7 cellular contexts compared by ENCODE assay signal in genomic region chr11:44559944-44560308, GRCh38. TPM values are rescaled to one million over a fixed set of nuclear protein-coding genes. Genes with fewer than 3 reads are reported as not detected.
A peak's percentile ranks its signal among the peaks of the same experiment; 100 is the strongest.
DNase-seq lines count a peak whose midpoint lies in the region; ATAC-seq, FAIRE-seq and TF ChIP-seq lines count a peak whose summit lies in the region.
"Not testable (repeated sequence)": the region's sequence is repeated elsewhere in the genome, so short reads cannot be mapped to it uniquely, and the experiment has no call there.

No MANE protein-coding gene starts in this region.

- peak overlapping the region; percentile 34; the same call in 1 of the 2 replicates for H3K9ac ChIP-seq in Karpas-422 (ENCODE audit: low read length)
- not testable (repeated sequence) for H3K9ac ChIP-seq in GM12878 (ENCODE audit: control insufficient read depth, insufficient read depth, low read length); neural progenitor cell

- not testable (repeated sequence) for H3K9me3 ChIP-seq in DOHH2 (ENCODE audit: control insufficient read depth, insufficient read depth, low read length); Karpas-422 (ENCODE audit: low read length); GM12878 (replicated peaks; ENCODE audit: control insufficient read depth, insufficient read depth, low read length); neural progenitor cell (ENCODE audit: low read depth)

- not testable (repeated sequence) for TF ChIP-seq CTCF in DOHH2 (IDR thresholded peaks at IDR 0.05; ENCODE audit: low read depth, low read length, poor library complexity, severe bottlenecking); GM12878 (IDR thresholded peaks at IDR 0.05 in 2 of 3, conservative IDR thresholded peaks at IDR 0.05 in 1 of 3; ENCODE audit: control insufficient read depth in 2 of 3, extremely low read depth in 1 of 3, insufficient read depth in 1 of 3, low read depth in 3 of 3, low read length in 3 of 3); neural progenitor cell (IDR thresholded peaks at IDR 0.05)

- 39% methylated on average over 7 of the region's 7 CpGs for WGBS in GM12878 (ENCODE audit: insufficient coverage, insufficient replicate concordance, low lambda C conversion rate, missing lambda C conversion rate)

- H3K4me3 Mint-ChIP-seq in T-cell; activated CD4-positive, alpha-beta memory T cell treated with anti-CD3 and anti-CD28 coated beads, Interleukin-2, amount 10 ng/mL, durations not matched to agents 7 days and 5 days: not testable (repeated sequence)
- H3K4me3 Mint-ChIP-seq in neural progenitor cell = peak overlapping the region; percentile 73

- not testable (repeated sequence) for TF ChIP-seq RAD21 in GM12878 (IDR thresholded peaks at IDR 0.05; ENCODE audit: insufficient read depth, low read depth, low read length)

- in situ Hi-C loops in GM12878 (cut with MboI) = loop anchor here (5.0 to 10.0 kb wide), 2 partner anchors 215 to 352 kb away; no protein-coding TSS in a partner anchor

- intact Hi-C loops in GM12878 (cut with micrococcal nuclease; ENCODE audit: unreplicated experiment) = loop anchor here (2.0 to 10.0 kb wide), 5 partner anchors 49 to 875 kb away; partner anchors contain the start of genes HSD17B12 and TSPAN18

- not testable (repeated sequence) for H2AFZ ChIP-seq in Karpas-422 (ENCODE audit: low read length); GM12878 (ENCODE audit: control insufficient read depth, low read depth, low read length); neural progenitor cell (replicated peaks)

- H3F3A ChIP-seq in DOHH2 (ENCODE audit: control insufficient read depth, insufficient read depth) = not testable (repeated sequence)
- H3F3A ChIP-seq in neural progenitor cell (ENCODE audit: low read depth) = peaks cover 39% of the 10 kb centered on the region

- H4K20me1 ChIP-seq in DOHH2 (ENCODE audit: control insufficient read depth, insufficient read depth, low read depth, low read length); Karpas-422 (ENCODE audit: insufficient read depth, low read depth, low read length); GM12878 (ENCODE audit: control insufficient read depth, insufficient read depth); neural progenitor cell (ENCODE audit: low read depth): not testable (repeated sequence)

- H3K36me3 ChIP-seq in DOHH2 (ENCODE audit: control insufficient read depth, low read length); Karpas-422 (ENCODE audit: insufficient read depth, low read length); GM12878 (ENCODE audit: control insufficient read depth in 2 of 2, insufficient read depth in 2 of 2, low read length in 1 of 2); neural progenitor cell: not testable (repeated sequence)

- RAD21 ChIA-PET in GM12878 (lab: Charles Lee; ENCODE audit: unreplicated experiment) = interaction anchor here (1.3 to 8.5 kb wide), 12 partner anchors 9 to 455 kb away, joined by 3 to 190 read pairs (median 16); no protein-coding TSS in a partner anchor

- FAIRE-seq in GM12878 (lab: Jason Lieb, UNC) = not testable (repeated sequence)

- H3K36me3 Mint-ChIP-seq in T-cell; activated CD4-positive, alpha-beta memory T cell treated with anti-CD3 and anti-CD28 coated beads, Interleukin-2, amount 10 ng/mL, durations not matched to agents 7 days and 5 days (ENCODE audit: low read depth); neural progenitor cell: not testable (repeated sequence)

- BruUV-seq in GM12878 (replicated peaks; lab: Mats Ljungman, UMichigan) = TSS peak; percentile 94

- H3K27ac ChIP-seq in DOHH2 (ENCODE audit: low read depth, low read length) = not testable (repeated sequence)
- H3K27ac ChIP-seq in Karpas-422 (ENCODE audit: low read length) (peak overlapping the region; percentile 87), GM12878 (ENCODE audit: control insufficient read depth, insufficient read depth) (peak overlapping the region; percentile 83), neural progenitor cell (peak overlapping the region; percentile 86)

- peak; percentile 0 for ATAC-seq in GM21786 (IDR thresholded peaks at IDR 0.05; ENCODE audit: unreplicated experiment)
- ATAC-seq in T-cell (replicated peaks in 1 of 4); GM12878: not testable (repeated sequence)

- H3K27me3 Mint-ChIP-seq in T-cell; activated CD4-positive, alpha-beta memory T cell treated with anti-CD3 and anti-CD28 coated beads, Interleukin-2, amount 10 ng/mL, durations not matched to agents 7 days and 5 days: not testable (repeated sequence)
- H3K27me3 Mint-ChIP-seq in neural progenitor cell (ENCODE audit: insufficient read depth, low read depth) = peaks cover 16% of the 10 kb centered on the region

- H3K27ac Mint-ChIP-seq in T-cell (peak overlapping the region; percentile 64 to 73), neural progenitor cell (peak overlapping the region; percentile 99)
- peak overlapping the region; percentile 73 for H3K27ac Mint-ChIP-seq in activated CD4-positive, alpha-beta memory T cell treated with anti-CD3 and anti-CD28 coated beads, Interleukin-2, amount 10 ng/mL, durations not matched to agents 7 days and 5 days

- H3K4me1 Mint-ChIP-seq in T-cell (peaks cover 13 to 39% (median 19%) of the 10 kb centered on the region in 3 donors), neural progenitor cell (peaks cover 74% of the 10 kb centered on the region)
- peaks cover 40% of the 10 kb centered on the region for H3K4me1 Mint-ChIP-seq in activated CD4-positive, alpha-beta memory T cell treated with anti-CD3 and anti-CD28 coated beads, Interleukin-2, amount 10 ng/mL, durations not matched to agents 7 days and 5 days

- peaks cover 20% of the 10 kb centered on the region for H3K4me1 ChIP-seq in DOHH2 (ENCODE audit: control insufficient read depth, low read length)
- peaks cover 54% of the 10 kb centered on the region for H3K4me1 ChIP-seq in Karpas-422 (ENCODE audit: low read length)
- peaks cover 32% of the 10 kb centered on the region for H3K4me1 ChIP-seq in GM12878 (ENCODE audit: control insufficient read depth, insufficient read depth, low read length)
- peaks cover 50% of the 10 kb centered on the region for H3K4me1 ChIP-seq in neural progenitor cell

- not testable (repeated sequence) for TF ChIP-seq POLR2A in GM12878 (IDR thresholded peaks at IDR 0.05; ENCODE audit: low read depth, low read length)

- DNase-seq in Karpas-422; T-cell; activated CD4-positive, alpha-beta memory T cell treated with anti-CD3 and anti-CD28 coated beads, Interleukin-2, amount 10 ng/mL, durations not matched to agents 7 days and 5 days; GM12878 (ENCODE audit: low read depth, low spot score); neural progenitor cell (ENCODE audit: low spot score): not testable (repeated sequence)

- H3K9me3 Mint-ChIP-seq in T-cell; activated CD4-positive, alpha-beta memory T cell treated with anti-CD3 and anti-CD28 coated beads, Interleukin-2, amount 10 ng/mL, durations not matched to agents 7 days and 5 days; neural progenitor cell: not testable (repeated sequence)

- H3K27me3 ChIP-seq in DOHH2 (ENCODE audit: control insufficient read depth, low read length); Karpas-422 (ENCODE audit: low read length); GM12878 (replicated peaks in 1 of 2; ENCODE audit: control insufficient read depth in 2 of 2, insufficient read depth in 2 of 2, low read length in 1 of 2); neural progenitor cell: not testable (repeated sequence)

- POLR2A ChIA-PET in T-cell (lab: Charles Lee) = interaction anchor here in 1 of 2 donors (0.6 kb wide), 2 partner anchors 31 to 642 kb away, joined by 3 to 4 read pairs; no protein-coding TSS in a partner anchor
- POLR2A ChIA-PET in activated CD4-positive, alpha-beta memory T cell treated with anti-CD3 and anti-CD28 coated beads, Interleukin-2, amount 10 ng/mL, durations not matched to agents 7 days and 5 days (lab: Charles Lee) = interaction anchor here (1.0 to 3.6 kb wide), 9 partner anchors 9 to 57 kb away, joined by 3 to 28 read pairs (median 5); no protein-coding TSS in a partner anchor
- POLR2A ChIA-PET in GM12878 (lab: Charles Lee) = interaction anchor here (1.3 to 23.1 kb wide), 7 partner anchors 9 to 58 kb away, joined by 5 to 434 read pairs (median 20); no protein-coding TSS in a partner anchor

- H3K4me3 ChIP-seq in DOHH2 (ENCODE audit: low read length) (peak overlapping the region; percentile 17; the same call in 1 of the 2 replicates), Karpas-422 (ENCODE audit: low read length) (peak overlapping the region; percentile 52; the same call in 1 of the 2 replicates)
- not testable (repeated sequence) for H3K4me3 ChIP-seq in GM12878, neural progenitor cell

- H3K4me2 ChIP-seq in DOHH2 (ENCODE audit: low read length) (peak overlapping the region; percentile 55), Karpas-422 (ENCODE audit: low read depth, low read length, poor library complexity, severe bottlenecking) (peak overlapping the region; percentile 78), GM12878 (ENCODE audit: control insufficient read depth, insufficient read depth) (peak overlapping the region; percentile 79), neural progenitor cell (peak overlapping the region; percentile 61)

- TF ChIP-seq EP300 in GM12878 (IDR thresholded peaks at IDR 0.05; ENCODE audit: borderline replicate concordance in 1 of 2, control insufficient read depth in 1 of 2, low read depth in 2 of 2, low read length in 2 of 2) = not testable (repeated sequence)

- not testable (repeated sequence) for H3K9me2 ChIP-seq in DOHH2 (replicated peaks; ENCODE audit: control insufficient read depth, low read length); Karpas-422 (replicated peaks; ENCODE audit: insufficient read depth, low read length)

- CTCF ChIA-PET in T-cell (lab: Charles Lee) = interaction anchor here in 1 of 2 donors (1.0 to 3.0 kb wide), 5 partner anchors 9 to 60 kb away, joined by 3 to 16 read pairs (median 8); no protein-coding TSS in a partner anchor
- CTCF ChIA-PET in activated CD4-positive, alpha-beta memory T cell treated with anti-CD3 and anti-CD28 coated beads, Interleukin-2, amount 10 ng/mL, durations not matched to agents 7 days and 5 days (lab: Charles Lee) = interaction anchor here (0.8 to 10.5 kb wide), 14 partner anchors 9 to 367 kb away, joined by 3 to 425 read pairs (median 5); no protein-coding TSS in a partner anchor
- CTCF ChIA-PET in GM12878 (lab: Yijun Ruan, JAX) = interaction anchor here (0.6 to 9.0 kb wide), 11 partner anchors 14 to 770 kb away, joined by 3 to 477 read pairs (median 9); no protein-coding TSS in a partner anchor

- H3K79me2 ChIP-seq in DOHH2 (ENCODE audit: control insufficient read depth, low read length); Karpas-422 (ENCODE audit: low read length); GM12878 (ENCODE audit: control insufficient read depth, insufficient read depth, low read length); neural progenitor cell (ENCODE audit: low read depth): not testable (repeated sequence)

- SMC1A ChIA-PET in GM12878 (lab: Charles Lee; ENCODE audit: uncharacterized antibody, unreplicated experiment) = interaction anchor here (1.3 to 14.0 kb wide), 9 partner anchors 11 to 215 kb away, joined by 3 to 433 read pairs (median 6); no protein-coding TSS in a partner anchor

RNA-seq across cellular contexts. Expression of gene CD82, which starts 5.5 kb away (rescaled TPM):
- total RNA-seq in Karpas-422 (2014; rRNA removed; shearing (Covaris generic); ENCODE audit: low replicate concordance) = 22.2 and 39.5 TPM in 2 replicates
- total RNA-seq in T-cell (10 to 100 TPM; 53.4 to 99.6 (median 69.0) TPM), GM12878 (2014; rRNA removed) (60.0 and 69.4 TPM in 2 replicates), GM12878 (2014; rRNA removed; fragmentation: Illumina TruSeq; extraction: Trizol) (65.0 and 66.4 TPM in 2 replicates), GM12878 (2021) (166 and 178 TPM in 2 replicates), neural progenitor cell (ENCODE audit: low replicate concordance) (8.8 and 16.2 TPM in 2 replicates)
- 100 to 1,000 TPM; 193 to 208 TPM for total RNA-seq in activated CD4-positive, alpha-beta memory T cell treated with anti-CD3 and anti-CD28 coated beads, Interleukin-2, amount 10 ng/mL, durations not matched to agents 7 days and 5 days
- total RNA-seq in GM12878 (2013; cell fraction: nucleolus; rRNA removed) = 202 and 214 TPM in 2 replicates
- 57.7 TPM for polyA plus RNA-seq in GM12878 (2011; ENCODE audit: low read depth)
- polyA plus RNA-seq in GM12878 (2011; rRNA removed) (94.5 and 176 TPM in 2 replicates), GM12878 (2014; fragmentation: Illumina TruSeq; extraction: Trizol) (17.8 and 51.8 TPM in 2 replicates), GM12878 (2014; fragmentation: Nextera tagmentation; extraction: Ambion mirVana) (1 to 10 TPM; 5.2 to 8.2 TPM), GM12878 (2014; rRNA removed) (97.7 and 100 TPM in 2 replicates), GM12878 (2016; fragmentation: Nextera tagmentation; extraction: Ambion mirVana) (100 to 1,000 TPM; 159 to 180 TPM)
- polyA plus RNA-seq in GM12878 (2011; cell fraction: cytosol; rRNA removed) = 223 and 282 TPM in 2 replicates
- 60.1 and 67.9 TPM in 2 replicates for polyA plus RNA-seq in GM12878 (2011; cell fraction: nucleus; rRNA removed)
- polyA plus RNA-seq in GM12878 (2012) = 108 and 130 TPM in 2 replicates
- polyA minus RNA-seq in GM12878 (2011; rRNA and poly(A)+ RNA removed) = 136 and 174 TPM in 2 replicates
- polyA minus RNA-seq in GM12878 (2011; cell fraction: cytosol; rRNA and poly(A)+ RNA removed) = 59.5 and 63.5 TPM in 2 replicates
- 29.3 and 45.1 TPM in 2 replicates for polyA minus RNA-seq in GM12878 (2011; cell fraction: nucleus; rRNA and poly(A)+ RNA removed)
